In the genomic region with DNA sequence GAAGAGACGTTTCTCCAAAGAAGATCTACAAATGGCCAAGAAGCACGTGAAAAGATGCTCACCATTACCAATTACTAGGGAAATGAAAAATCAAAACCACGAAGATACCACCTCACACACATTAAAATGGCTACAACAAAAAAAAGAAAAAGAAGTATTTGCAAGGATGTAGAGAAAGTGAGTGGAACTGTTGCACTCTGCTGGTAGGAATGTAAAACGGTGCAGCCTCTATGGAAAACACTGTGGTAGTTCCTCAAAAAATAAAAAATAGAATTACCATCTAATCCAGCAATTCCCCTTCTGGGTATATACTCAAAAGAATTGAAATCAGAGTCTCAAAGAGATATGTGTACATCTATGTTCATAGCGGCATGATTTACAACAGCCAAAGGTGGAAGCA, we compare ENCODE assay signal across 13 cellular contexts.
A peak's percentile ranks its signal among the peaks of the same experiment; 100 is the strongest.
DNase-seq lines count a peak whose midpoint lies in the region; ATAC-seq and TF ChIP-seq lines count a peak whose summit lies in the region.
"Had no signal": no experiment of that assay in that cellular context is flagged by ENCODE, and none has a peak within 500 bp of the region (broad histone marks: within the 10 kb centered on the region; RNA-seq: fewer than 3 reads in every experiment).

No MANE protein-coding gene starts in this region.

- DNase-seq in heart left ventricle = no peak
- DNase-seq in cardiac septum (ENCODE audit: low spot score) = no peak
- DNase-seq in activated T-helper 1 cell treated with anti-CD3 and anti-CD28 coated beads, Interleukin-12 subunit alpha, Interleukin-12 subunit beta, Interleukin-2, Interleukin-4 antibody, amounts not matched to agents 30 ng/mL and 10 ng/mL and 1 ng/mL, durations not matched to agents 14 hours and 24 hours and 36 hours (ENCODE audit: low spot score) = no peak
- no peak for DNase-seq in type B pancreatic cell (ENCODE audit: extremely low spot score, unreplicated experiment)
- no peak for DNase-seq in T-helper 2 cell
- DNase-seq: activated gamma-delta T cell treated with Interleukin-2 at 50 U/mL for 16 hours; CD4-positive, CD25-positive, alpha-beta regulatory T cell; head of caudate nucleus; NCI-H1105 treated with DMSO at 0.1 percent for 48 hours; pancreas had no signal

- H3K27me3 ChIP-seq in heart left ventricle (no peaks in the 10 kb centered on the region), gastroesophageal sphincter (no peaks in the 10 kb centered on the region)
- H3K27me3 ChIP-seq: pancreas had no signal

- H3K4me3 ChIP-seq in heart left ventricle = no peak overlapping the region
- no peak overlapping the region for H3K4me3 ChIP-seq in gastroesophageal sphincter
- H3K4me3 ChIP-seq: pancreas had no signal

- ATAC-seq in heart left ventricle (no peak), gastroesophageal sphincter (no peak), HG02623 (IDR thresholded peaks at IDR 0.05; ENCODE audit: unreplicated experiment) (no peak), HG03095 (IDR thresholded peaks at IDR 0.05; ENCODE audit: unreplicated experiment) (no peak)
- ATAC-seq: pancreas had no signal

- no peaks in the 10 kb centered on the region for H3K27me3 Mint-ChIP-seq in activated T-helper 1 cell treated with anti-CD3 and anti-CD28 coated beads, Interleukin-12 subunit alpha, Interleukin-12 subunit beta, Interleukin-2, Interleukin-4 antibody, amounts not matched to agents 30 ng/mL and 10 ng/mL and 1 ng/mL, durations not matched to agents 14 hours and 24 hours and 36 hours (ENCODE audit: insufficient read depth)
- H3K27me3 Mint-ChIP-seq in type B pancreatic cell = no peaks in the 10 kb centered on the region
- H3K27me3 Mint-ChIP-seq: CD4-positive, CD25-positive, alpha-beta regulatory T cell had no signal

- H3K36me3 ChIP-seq in heart left ventricle = no peaks in the 10 kb centered on the region
- no peaks in the 10 kb centered on the region for H3K36me3 ChIP-seq in gastroesophageal sphincter
- H3K36me3 ChIP-seq: pancreas had no signal

- H3K4me1 Mint-ChIP-seq in activated T-helper 1 cell treated with anti-CD3 and anti-CD28 coated beads, Interleukin-12 subunit alpha, Interleukin-12 subunit beta, Interleukin-2, Interleukin-4 antibody, amounts not matched to agents 30 ng/mL and 10 ng/mL and 1 ng/mL, durations not matched to agents 14 hours and 24 hours and 36 hours (ENCODE audit: low read depth) = peaks cover 50% of the 10 kb centered on the region
- peaks cover 5% of the 10 kb centered on the region for H3K4me1 Mint-ChIP-seq in type B pancreatic cell (ENCODE audit: unreplicated experiment)

- intact Hi-C loops in heart left ventricle (cut with DNase I) = no loop called here
- intact Hi-C loops in cardiac septum (cut with DNase I) = no loop called here
- intact Hi-C loops in activated T-helper 1 cell treated with anti-CD3 and anti-CD28 coated beads, Interleukin-12 subunit alpha, Interleukin-12 subunit beta, Interleukin-2, Interleukin-4 antibody, amounts not matched to agents 30 ng/mL and 10 ng/mL and 1 ng/mL, durations not matched to agents 14 hours and 24 hours and 36 hours (cut with micrococcal nuclease) = loop anchor here (2.0 kb wide), 1 partner anchor 15 kb away; no protein-coding TSS in a partner anchor

- no peak for TF ChIP-seq POLR2A in heart left ventricle (IDR thresholded peaks at IDR 0.05)
- no peak for TF ChIP-seq POLR2A in gastroesophageal sphincter (IDR thresholded peaks at IDR 0.05)

- peaks cover 0 to 19% (median 3%) of the 10 kb centered on the region in 12 donors for H3K9me3 ChIP-seq in heart left ventricle
- peaks cover 0 to 7% (median 0%) of the 10 kb centered on the region in 3 donors for H3K9me3 ChIP-seq in gastroesophageal sphincter
- H3K9me3 ChIP-seq: pancreas had no signal

- H3K9me3 Mint-ChIP-seq in activated T-helper 1 cell treated with anti-CD3 and anti-CD28 coated beads, Interleukin-12 subunit alpha, Interleukin-12 subunit beta, Interleukin-2, Interleukin-4 antibody, amounts not matched to agents 30 ng/mL and 10 ng/mL and 1 ng/mL, durations not matched to agents 14 hours and 24 hours and 36 hours = peaks cover 10% of the 10 kb centered on the region
- H3K9me3 Mint-ChIP-seq in type B pancreatic cell = peaks cover 7% of the 10 kb centered on the region

- no peak overlapping the region for H3K4me3 Mint-ChIP-seq in activated T-helper 1 cell treated with anti-CD3 and anti-CD28 coated beads, Interleukin-12 subunit alpha, Interleukin-12 subunit beta, Interleukin-2, Interleukin-4 antibody, amounts not matched to agents 30 ng/mL and 10 ng/mL and 1 ng/mL, durations not matched to agents 14 hours and 24 hours and 36 hours
- H3K4me3 Mint-ChIP-seq in type B pancreatic cell = no peak overlapping the region
- H3K4me3 Mint-ChIP-seq: CD4-positive, CD25-positive, alpha-beta regulatory T cell had no signal

- no peak for TF ChIP-seq EP300 in gastroesophageal sphincter (IDR thresholded peaks at IDR 0.05)

- H3K36me3 Mint-ChIP-seq in activated T-helper 1 cell treated with anti-CD3 and anti-CD28 coated beads, Interleukin-12 subunit alpha, Interleukin-12 subunit beta, Interleukin-2, Interleukin-4 antibody, amounts not matched to agents 30 ng/mL and 10 ng/mL and 1 ng/mL, durations not matched to agents 14 hours and 24 hours and 36 hours (ENCODE audit: low read depth) = peaks cover 47% of the 10 kb centered on the region
- no peaks in the 10 kb centered on the region for H3K36me3 Mint-ChIP-seq in type B pancreatic cell

- TF ChIP-seq CTCF in heart left ventricle (IDR thresholded peaks at IDR 0.05) (peak; percentile 10 to 55 (median 26)), gastroesophageal sphincter (IDR thresholded peaks at IDR 0.05) (peak in 3 of 4 experiments; percentile 25 to 42 (median 29)), type B pancreatic cell (conservative IDR thresholded peaks at IDR 0.05) (peak; percentile 68)

- H3K27ac ChIP-seq in heart left ventricle = no peak overlapping the region
- no peak overlapping the region for H3K27ac ChIP-seq in gastroesophageal sphincter
- H3K27ac ChIP-seq: pancreas had no signal

- WGBS in heart left ventricle, 4 donors = 66 to 76% (median 72%) methylated on average over 5 of the region's 5 CpGs
- WGBS in gastroesophageal sphincter (ENCODE audit: low coverage in 1 of 2), 2 donors = 65 to 67% methylated on average over 5 of the region's 5 CpGs

- peak overlapping the region; percentile 50 for H3K27ac Mint-ChIP-seq in activated T-helper 1 cell treated with anti-CD3 and anti-CD28 coated beads, Interleukin-12 subunit alpha, Interleukin-12 subunit beta, Interleukin-2, Interleukin-4 antibody, amounts not matched to agents 30 ng/mL and 10 ng/mL and 1 ng/mL, durations not matched to agents 14 hours and 24 hours and 36 hours
- H3K27ac Mint-ChIP-seq in type B pancreatic cell = no peak overlapping the region
- H3K27ac Mint-ChIP-seq: CD4-positive, CD25-positive, alpha-beta regulatory T cell had no signal

- no peaks in the 10 kb centered on the region for H3K4me1 ChIP-seq in heart left ventricle
- H3K4me1 ChIP-seq in gastroesophageal sphincter = no peaks in the 10 kb centered on the region
- H3K4me1 ChIP-seq: pancreas had no signal
